In genomic region chr10:35685858-35686257, GRCh38 we compare ENCODE assay signal across 8 cellular contexts. TPM values are rescaled to one million over a fixed set of nuclear protein-coding genes. Genes with fewer than 3 reads are reported as not detected.
DNase-seq lines count a peak whose midpoint lies in the region; ATAC-seq, FAIRE-seq and TF ChIP-seq lines count a peak whose summit lies in the region.
"Not testable (repeated sequence)": the region's sequence is repeated elsewhere in the genome, so short reads cannot be mapped to it uniquely, and the experiment has no call there.
"Had no signal": no experiment of that assay in that cellular context is flagged by ENCODE, and none has a peak within 500 bp of the region (broad histone marks: within the 10 kb centered on the region; RNA-seq: fewer than 3 reads in every experiment).

No MANE protein-coding gene starts in this region.

- not testable (repeated sequence) for H3K36me3 ChIP-seq in HEK293 (ENCODE audit: control insufficient read depth in 2 of 2, insufficient read depth in 1 of 2, low read length in 2 of 2); SK-N-MC (ENCODE audit: insufficient read depth, low read length); endocrine pancreas (ENCODE audit: control insufficient read depth, insufficient read depth, low read length); hepatocyte (replicated peaks; ENCODE audit: insufficient read depth, low read depth); HepG2 (replicated peaks in 1 of 2; ENCODE audit: control insufficient read depth in 1 of 2, insufficient read depth in 2 of 2, low read length in 2 of 2); mucosa of rectum (ENCODE audit: control insufficient read depth in 2 of 2, insufficient read depth in 2 of 2, low read length in 2 of 2)

- not testable (repeated sequence) for H2AFZ ChIP-seq in hepatocyte; HepG2 (ENCODE audit: low read length)

- not testable (repeated sequence) for TF ChIP-seq RAD21 in HepG2 (CRISPR knock-in tag; IDR thresholded peaks at IDR 0.05)

- H4K20me1 ChIP-seq in hepatocyte (ENCODE audit: insufficient read depth, poor library complexity, severe bottlenecking); HepG2 (ENCODE audit: insufficient read depth, low read length): not testable (repeated sequence)

- not testable (repeated sequence) for TF ChIP-seq CTCF in 22Rv1 (IDR thresholded peaks at IDR 0.05); HEK293 (tag by site-specific recombination; IDR thresholded peaks at IDR 0.05); hepatocyte (IDR thresholded peaks at IDR 0.05; ENCODE audit: poor library complexity); HepG2 (CRISPR knock-in tag; IDR thresholded peaks at IDR 0.05)

- not testable (repeated sequence) for H3K79me2 ChIP-seq in hepatocyte; HepG2 (ENCODE audit: insufficient read depth, low read length)

- CTCF ChIA-PET in HEK293 (lab: Yijun Ruan, JAX); HepG2 (lab: Yijun Ruan, JAX; ENCODE audit: low intra/inter-chr PET ratio, low total read pairs): not testable (repeated sequence)

- H3K4me2 ChIP-seq in hepatocyte: peak overlapping the region; percentile 38
- H3K4me2 ChIP-seq in HepG2 (ENCODE audit: low read depth, low read length): peak overlapping the region; percentile 49

- not testable (repeated sequence) for H3K9me2 ChIP-seq in hepatocyte (replicated peaks; ENCODE audit: insufficient read depth)

- H3K27ac ChIP-seq in 22Rv1 (peak overlapping the region; percentile 90), SK-N-MC (0 out of 2 replicates have a peak overlapping the region, but pooled peaks have one; percentile 21)
- H3K27ac ChIP-seq in HEK293 (ENCODE audit: extremely low read depth, low read depth, low read length); hepatocyte; HepG2 (ENCODE audit: extremely low read length, insufficient read depth, low read length); mucosa of rectum (ENCODE audit: low read depth in 2 of 2, low read length in 2 of 2): not testable (repeated sequence)

- not testable (repeated sequence) for DNase-seq in SK-N-MC (ENCODE audit: low read depth, low spot score); hepatocyte (ENCODE audit: low spot score); HepG2 (ENCODE audit: low spot score)

- H3K9me3 ChIP-seq in HEK293 (ENCODE audit: control insufficient read depth, insufficient read depth, low read depth, low read length); SK-N-MC (ENCODE audit: low read depth, low read length); endocrine pancreas (ENCODE audit: control insufficient read depth, low read length); hepatocyte (ENCODE audit: low read depth); HepG2 (ENCODE audit: low read length); mucosa of rectum (ENCODE audit: control insufficient read depth in 2 of 2, low read length in 2 of 2): not testable (repeated sequence)

- in situ Hi-C loops in HepG2 (cut with HindIII; ENCODE audit: extremely low pct_ligation_motif_present, low pct_unique_long_range_greater_than_20kb): not testable (repeated sequence)

- intact Hi-C loops in HepG2 (cut with micrococcal nuclease; ENCODE audit: unreplicated experiment): loop anchor here (5.0 kb wide), 1 partner anchor 44 kb away; the partner anchor contains the start of gene FZD8

- not testable (repeated sequence) for H3K9ac ChIP-seq in SK-N-MC (ENCODE audit: insufficient read length); endocrine pancreas (ENCODE audit: control insufficient read depth, insufficient read depth, low read length); HepG2 (ENCODE audit: insufficient read depth, low read depth, low read length); mucosa of rectum (ENCODE audit: low read depth in 1 of 2, low read length in 2 of 2)

- not testable (repeated sequence) for H3K27me3 ChIP-seq in endocrine pancreas (ENCODE audit: control insufficient read depth, insufficient read depth, low read length); hepatocyte; mucosa of rectum (ENCODE audit: control insufficient read depth in 2 of 2, insufficient read depth in 2 of 2, low read length in 2 of 2)
- peaks cover 1 to 14% of the 10 kb centered on the region in 2 experiments; a peak in 4 of 5 replicates for H3K27me3 ChIP-seq in HepG2 (ENCODE audit: control insufficient read depth in 1 of 2, insufficient read depth in 2 of 2, low read length in 2 of 2)

- TF ChIP-seq EP300 in HepG2 (IDR thresholded peaks at IDR 0.05; ENCODE audit: low read depth in 2 of 2, low read length in 2 of 2); HepG2 (CRISPR knock-in tag; IDR thresholded peaks at IDR 0.05; ENCODE audit: borderline replicate concordance): not testable (repeated sequence)

- not testable (repeated sequence) for H3K4me3 ChIP-seq in HEK293 (ENCODE audit: low read depth, low read length); SK-N-MC; hepatocyte; HepG2 (replicated peaks in 1 of 3; ENCODE audit: insufficient read depth in 1 of 3, low read depth in 2 of 3, low read length in 3 of 3)
- H3K4me3 ChIP-seq in endocrine pancreas (ENCODE audit: control insufficient read depth, insufficient read depth, low read length) (peak overlapping the region; percentile 97), mucosa of rectum (ENCODE audit: low read length in 2 of 2) (peak overlapping the region; percentile 14 to 37)

- FAIRE-seq in HepG2 (lab: Jason Lieb, UNC): not testable (repeated sequence)

- TF ChIP-seq POLR2A in HepG2 (IDR thresholded peaks at IDR 0.05; ENCODE audit: insufficient read depth in 1 of 2, low read depth in 2 of 2, low read length in 2 of 2): not testable (repeated sequence)

- POLR2A ChIA-PET in HEK293 (lab: Yijun Ruan, JAX); HepG2 (lab: Yijun Ruan, JAX): not testable (repeated sequence)

- BruUV-seq in HepG2 (replicated peaks; lab: Mats Ljungman, UMichigan): not testable (repeated sequence)

- 80% methylated on average over 4 of the region's 4 CpGs for WGBS in hepatocyte (ENCODE audit: low lambda C conversion rate, missing lambda C conversion rate)
- WGBS in HepG2 (ENCODE audit: low lambda C conversion rate): 48% methylated on average over 4 of the region's 4 CpGs

- not testable (repeated sequence) for H3K4me1 ChIP-seq in HEK293 (ENCODE audit: control insufficient read depth, insufficient read depth, low read length); endocrine pancreas (ENCODE audit: control insufficient read depth, insufficient read depth, low read length); mucosa of rectum (ENCODE audit: control insufficient read depth in 2 of 2, insufficient read depth in 2 of 2, low read length in 2 of 2)
- H3K4me1 ChIP-seq in hepatocyte (ENCODE audit: insufficient read depth) (peaks cover 13% of the 10 kb centered on the region), HepG2 (ENCODE audit: insufficient read depth, low read length) (peaks cover 31% of the 10 kb centered on the region)

- ATAC-seq in HepG2: not testable (repeated sequence)

RNA-seq across cellular contexts. Expression of gene FZD8, which starts 43.8 kb away (rescaled TPM):
- total RNA-seq in hepatocyte: 5.9 and 7.7 TPM in 2 replicates
- 2.6 and 3.7 TPM in 2 replicates for polyA plus RNA-seq in hepatocyte
- 0.07 TPM in 1 of 2 replicates, not detected in the other for total RNA-seq in HepG2 (2016; rRNA removed; fragmentation: Illumina TruSeq; extraction: Trizol)
- total RNA-seq in HepG2 (2016; cell fraction: cytosol; rRNA removed; fragmentation: Illumina TruSeq; extraction: Trizol; ENCODE audit: low read depth): not detected in 2 replicates
- 0.09 TPM in 1 of 2 replicates, not detected in the other for total RNA-seq in HepG2 (2016; cell fraction: insoluble cytoplasmic fraction; rRNA removed; fragmentation: Illumina TruSeq; extraction: Trizol)
- total RNA-seq in HepG2 (2016; cell fraction: membrane; rRNA removed; fragmentation: Illumina TruSeq; extraction: Trizol): 0.03 TPM in 2 replicates
- 0.09 and 0.16 TPM in 2 replicates for total RNA-seq in HepG2 (2016; cell fraction: nucleus; rRNA removed; fragmentation: Illumina TruSeq; extraction: Trizol)
- polyA plus RNA-seq in HepG2 (2011; rRNA removed): 0.03 and 0.05 TPM in 2 replicates
- 0.01 TPM in 2 replicates for polyA plus RNA-seq in HepG2 (2011; cell fraction: cytosol; rRNA removed)
- 0.05 and 0.09 TPM in 2 replicates for polyA plus RNA-seq in HepG2 (2011; cell fraction: nucleus; rRNA removed)
- not detected in 2 replicates for polyA plus RNA-seq in HepG2 (2012)
- not detected in 2 replicates for polyA plus RNA-seq in HepG2 (2016; cell fraction: cytosol; fragmentation: Illumina TruSeq; extraction: Trizol; ENCODE audit: low read depth)
- polyA plus RNA-seq in HepG2 (2016; cell fraction: insoluble cytoplasmic fraction; fragmentation: Illumina TruSeq; extraction: Trizol; ENCODE audit: low read depth): not detected in 2 replicates
- polyA plus RNA-seq in HepG2 (2016; cell fraction: membrane; fragmentation: Illumina TruSeq; extraction: Trizol; ENCODE audit: low read depth): not detected in 2 replicates
- 0.21 TPM in 1 of 2 replicates, not detected in the other for polyA plus RNA-seq in HepG2 (2016; cell fraction: nucleus; fragmentation: Illumina TruSeq; extraction: Trizol; ENCODE audit: insufficient read depth, low read depth)
- 3.8 TPM in 1 of 2 replicates, not detected in the other for polyA minus RNA-seq in HepG2 (2011; rRNA and poly(A)+ RNA removed; ENCODE audit: low replicate concordance)
- polyA minus RNA-seq in HepG2 (2011; cell fraction: cytosol; rRNA and poly(A)+ RNA removed): 0.10 TPM in 1 of 2 replicates, not detected in the other
- not detected in 2 replicates for polyA minus RNA-seq in HepG2 (2011; cell fraction: nucleus; rRNA and poly(A)+ RNA removed)
- polyA plus RNA-seq: CD4-positive, alpha-beta memory T cell had no signal
